Comparison of ENCODE assay signal across 24 cellular contexts in the genomic region with DNA sequence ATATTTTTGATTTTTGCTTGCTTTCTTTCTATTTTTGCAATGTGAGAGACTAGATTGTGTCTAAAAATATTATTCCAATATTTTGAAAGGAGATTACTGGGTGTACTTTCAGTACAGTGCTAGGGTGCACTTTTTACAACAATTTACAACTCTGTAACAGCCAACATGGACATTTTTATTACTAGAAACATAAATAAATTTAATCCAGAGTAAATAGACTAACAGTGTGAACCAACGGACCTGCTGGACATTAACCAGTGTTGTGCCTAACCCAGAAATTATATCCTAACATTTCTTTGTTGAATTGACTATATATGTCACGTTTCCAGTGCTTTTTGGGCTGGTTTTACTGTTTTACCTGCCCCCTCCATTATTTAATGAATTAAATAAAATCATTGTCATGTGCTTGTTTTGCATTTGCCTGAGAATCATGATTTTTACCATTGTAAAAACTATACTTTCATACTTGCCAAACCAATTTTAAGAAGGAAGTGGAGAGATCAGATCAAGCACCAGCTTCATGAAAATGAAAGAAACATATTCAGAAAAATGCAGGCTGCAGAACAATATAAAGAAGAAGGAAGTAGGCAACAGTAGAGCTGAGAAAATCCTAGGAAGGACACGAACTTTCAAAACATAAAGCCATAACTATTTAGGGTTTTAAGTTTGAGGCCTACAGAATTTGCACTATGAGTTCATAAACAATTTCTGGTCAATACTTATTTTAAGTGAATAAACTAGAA.
DNase-seq lines count a peak whose midpoint lies in the region; ATAC-seq and TF ChIP-seq lines count a peak whose summit lies in the region.
"Had no signal": no experiment of that assay in that cellular context is flagged by ENCODE, and none has a peak within 500 bp of the region (broad histone marks: within the 10 kb centered on the region; RNA-seq: fewer than 3 reads in every experiment).

No MANE protein-coding gene starts in this region.

- DNase-seq in heart left ventricle: no peak
- no peak for DNase-seq in cardiac septum (ENCODE audit: low spot score)
- DNase-seq in NOMO-1 treated with dmso at 0.1 percent for 144 hours (lab: John Stamatoyannopoulos, UW; ENCODE audit: unreplicated experiment): peak; percentile 34
- DNase-seq in left colon: no peak
- no peak for DNase-seq in uterus
- DNase-seq in GM20000 (ENCODE audit: low spot score): no peak
- no peak for DNase-seq in HAP-1 (ENCODE audit: low spot score in 2 of 2)
- DNase-seq in stimulated activated CD4-positive, alpha-beta T cell treated with anti-CD3 and anti-CD28 coated beads, Interleukin-12 subunit alpha, Interleukin-12 subunit beta, amount 100 ng/mL, for 4 hours: no peak
- DNase-seq: activated CD4-positive, CD25-positive, alpha-beta regulatory T cell; activated CD8-positive, alpha-beta T cell treated with anti-CD3 and anti-CD28 coated beads, Interleukin-2, amount 10 ng/mL, durations not matched to agents 7 days and 5 days; activated T-cell treated with anti-CD3 and anti-CD28 coated beads, Interleukin-2, amount 50 U/mL, for 48 hours; DMS 273 treated with DMSO at 0.1 percent for 48 hours; GDM1; hippocampal formation; islet precursor cell; NCI-H1436; NCI-H748 treated with DMSO at 0.1 percent for 48 hours; PC-3; posterior cingulate gyrus; small intestine; stimulated activated CD4-positive, alpha-beta T cell treated with anti-CD3 and anti-CD28 coated beads, Interleukin-4, amount 100 ng/mL, for 1 hour; T-helper 2 cell had no signal

- TF ChIP-seq POLR2A in heart left ventricle (IDR thresholded peaks at IDR 0.05) (no peak), uterus (IDR thresholded peaks at IDR 0.05) (no peak)

- no peak overlapping the region for H3K4me3 ChIP-seq in heart left ventricle
- H3K4me3 ChIP-seq in uterus: no peak overlapping the region
- no peak overlapping the region for H3K4me3 ChIP-seq in HAP-1
- H3K4me3 ChIP-seq: BLaER1, SJSA1 had no signal

- H3K27me3 ChIP-seq in heart left ventricle (no peaks in the 10 kb centered on the region), uterus (no peaks in the 10 kb centered on the region), HAP-1 (ENCODE audit: low read depth) (no peaks in the 10 kb centered on the region)
- H3K27me3 ChIP-seq: BLaER1, SJSA1 had no signal

- H3K36me3 ChIP-seq in heart left ventricle (no peaks in the 10 kb centered on the region), uterus (no peaks in the 10 kb centered on the region), HAP-1 (replicated peaks) (no peaks in the 10 kb centered on the region)
- H3K36me3 ChIP-seq: BLaER1, SJSA1 had no signal

- ATAC-seq in heart left ventricle: no peak
- ATAC-seq in left colon: peak; percentile 65
- ATAC-seq: activated CD8-positive, alpha-beta T cell treated with anti-CD3 and anti-CD28 coated beads, Interleukin-2, amount 10 ng/mL, durations not matched to agents 7 days and 5 days; PC-3 had no signal

- H3K27ac ChIP-seq in heart left ventricle (peak overlapping the region in 11 of 12 donors; percentile 30 to 88 (median 75)), uterus (peak overlapping the region; percentile 83 to 90)
- H3K27ac ChIP-seq: BLaER1, SJSA1 had no signal

- H3K4me1 ChIP-seq in heart left ventricle: peaks cover 0 to 33% (median 26%) of the 10 kb centered on the region in 12 donors
- peaks cover 0 to 10% of the 10 kb centered on the region in 2 donors for H3K4me1 ChIP-seq in uterus
- H3K4me1 ChIP-seq in HAP-1: no peaks in the 10 kb centered on the region
- H3K4me1 ChIP-seq: SJSA1 had no signal

- in situ Hi-C loops in HAP-1 (cut with MboI; ENCODE audit: low sequenced_read_pairs): no loop called here

- H3K9me3 ChIP-seq in heart left ventricle (no peaks in the 10 kb centered on the region), uterus (no peaks in the 10 kb centered on the region), HAP-1 (no peaks in the 10 kb centered on the region)
- H3K9me3 ChIP-seq: BLaER1, SJSA1 had no signal

- 47 to 69% (median 65%) methylated on average over 3 of the region's 3 CpGs for WGBS in heart left ventricle, 4 donors

- intact Hi-C loops in heart left ventricle (cut with DNase I) (loop anchor here in 3 of 10 donors (5.0 to 10.0 kb wide), 4 partner anchors 58 to 567 kb away; a partner anchor contains a TSS), cardiac septum (cut with DNase I) (loop anchor here (2.0 kb wide), 1 partner anchor 166 kb away; no protein-coding TSS in a partner anchor), left colon (cut with DNase I, micrococcal nuclease) (no loop called here), uterus (cut with DNase I; ENCODE audit: low total_unique reads) (no loop called here)

- TF ChIP-seq CTCF in heart left ventricle (IDR thresholded peaks at IDR 0.05) (no peak), uterus (IDR thresholded peaks at IDR 0.05) (no peak), GM20000 (IDR thresholded peaks at IDR 0.05; ENCODE audit: extremely low read depth, missing control alignments) (no peak)
